ENCODE assay signal across 8 cellular contexts in genomic region chr2:221571391-221572179, GRCh38. TPM values are rescaled to one million over a fixed set of nuclear protein-coding genes. Genes with fewer than 3 reads are reported as not detected.
DNase-seq lines count a peak whose midpoint lies in the region; ATAC-seq and TF ChIP-seq lines count a peak whose summit lies in the region.

No MANE protein-coding gene starts in this region.

- WGBS in smooth muscle cell (ENCODE audit: low lambda C conversion rate) = under 1% methylated on average over 69 of the region's 71 CpGs

- DNase-seq in activated CD4-positive, alpha-beta T cell treated with anti-CD3 and anti-CD28 coated beads for 1 hour = peak; percentile 8
- DNase-seq in activated CD4-positive, alpha-beta T cell treated with anti-CD3 and anti-CD28 coated beads, Interleukin-2, amount 50 U/mL, for 1 hour = no peak
- DNase-seq in MCF 10A (ENCODE audit: unreplicated experiment) (peak; percentile 36), immature natural killer cell (peak; percentile 55 to 57 (median 56)), smooth muscle cell (lab: John Stamatoyannopoulos, UW; ENCODE audit: unreplicated experiment) (peak; percentile 26), COR-L47 (lab: John Stamatoyannopoulos, UW) (no peak)

- H3K79me2 ChIP-seq in smooth muscle cell (ENCODE audit: low read depth) = no peaks in the 10 kb centered on the region

- peaks cover 25% of the 10 kb centered on the region for H4K20me1 ChIP-seq in smooth muscle cell (ENCODE audit: low read depth)

- no peaks in the 10 kb centered on the region for H3F3A ChIP-seq in smooth muscle cell (ENCODE audit: low read depth)

- TF ChIP-seq CTCF in MCF 10A (IDR thresholded peaks at IDR 0.05; ENCODE audit: unreplicated experiment) = no peak
- no peak for TF ChIP-seq CTCF in smooth muscle cell (IDR thresholded peaks at IDR 0.05; ENCODE audit: borderline replicate concordance, insufficient read depth, poor library complexity, severe bottlenecking)

- TSS peak; percentile 63 for BruUV-seq in MCF 10A (replicated peaks; lab: Mats Ljungman, UMichigan)

- CTCF ChIA-PET in MCF 10A (lab: Yijun Ruan, JAX) = interaction anchor here (0.6 to 1.0 kb wide), 6 partner anchors 56 to 1071 kb away, joined by 3 to 5 read pairs (median 4); no protein-coding TSS in a partner anchor

- H3K9me3 Mint-ChIP-seq in MCF 10A (ENCODE audit: unreplicated experiment) (no peaks in the 10 kb centered on the region), immature natural killer cell (no peaks in the 10 kb centered on the region)

- peak overlapping the region; percentile 68 for H3K4me3 ChIP-seq in smooth muscle cell

- peaks cover 17% of the 10 kb centered on the region for H3K4me1 ChIP-seq in smooth muscle cell (ENCODE audit: low read depth)

- H3K4me2 ChIP-seq in smooth muscle cell = peak overlapping the region; percentile 92

- no peaks in the 10 kb centered on the region for H3K9me3 ChIP-seq in smooth muscle cell (replicated peaks; ENCODE audit: low read depth)

- intact Hi-C loops in MCF 10A (cut with micrococcal nuclease) = loop anchor here (1.0 to 10.0 kb wide), 5 partner anchors 267 to 1602 kb away; no protein-coding TSS in a partner anchor

- POLR2A ChIA-PET in MCF 10A (lab: Yijun Ruan, JAX) = interaction anchor here (0.7 to 1.4 kb wide), 4 partner anchors 32 to 1838 kb away, joined by 3 to 8 read pairs (median 4); no protein-coding TSS in a partner anchor

- H3K27me3 Mint-ChIP-seq in MCF 10A (ENCODE audit: insufficient read depth, unreplicated experiment) (no peaks in the 10 kb centered on the region), immature natural killer cell (ENCODE audit: low read depth in 3 of 3) (peaks cover 15 to 31% (median 28%) of the 10 kb centered on the region in 3 donors)

- H3K4me3 Mint-ChIP-seq in MCF 10A (ENCODE audit: unreplicated experiment) = peak overlapping the region; percentile 96
- H3K4me3 Mint-ChIP-seq in immature natural killer cell = peak overlapping the region; percentile 87 to 93 (median 90)

- H3K27ac Mint-ChIP-seq in MCF 10A (ENCODE audit: low read depth, unreplicated experiment) (peak overlapping the region; percentile 72), immature natural killer cell (peak overlapping the region; percentile 54 to 97 (median 94))

- peak overlapping the region; percentile 26 for H3K9ac ChIP-seq in smooth muscle cell (ENCODE audit: low read depth)

- H3K27ac ChIP-seq in smooth muscle cell (ENCODE audit: low read depth) = no peak overlapping the region

- H3K36me3 ChIP-seq in smooth muscle cell (ENCODE audit: low read depth) = no peaks in the 10 kb centered on the region

- peaks cover 59% of the 10 kb centered on the region for H3K27me3 ChIP-seq in smooth muscle cell (ENCODE audit: low read depth)

- H3K4me1 Mint-ChIP-seq in MCF 10A (ENCODE audit: insufficient read depth, unreplicated experiment) (peaks cover 10% of the 10 kb centered on the region), immature natural killer cell (peaks cover 37 to 56% of the 10 kb centered on the region in 2 donors)

- H3K36me3 Mint-ChIP-seq in MCF 10A (ENCODE audit: insufficient read depth, unreplicated experiment) (no peaks in the 10 kb centered on the region), immature natural killer cell (peaks cover 6 to 12% (median 7%) of the 10 kb centered on the region in 3 donors)

- H2AFZ ChIP-seq in smooth muscle cell (ENCODE audit: low read depth) = peak overlapping the region; percentile 88

- ATAC-seq in HG03025 (IDR thresholded peaks at IDR 0.05; ENCODE audit: low FRiP score, unreplicated experiment) (peak; percentile 2), SK-N-SH treated with all-trans-retinoic acid at 6 μM for 48 hours (peak; percentile 12)

TF ChIP-seq in SK-N-SH treated with all-trans-retinoic acid at 6 μM for 48 hours, 23 proteins besides CTCF, POLR2A, EP300 and RAD21:
- TF ChIP-seq ZFP3 (CRISPR knock-in tag; IDR thresholded peaks at IDR 0.05) (no peak), TOX (CRISPR knock-in tag; IDR thresholded peaks at IDR 0.05; ENCODE audit: borderline replicate concordance) (no peak), POU6F1 (CRISPR knock-in tag; IDR thresholded peaks at IDR 0.05; ENCODE audit: borderline replicate concordance, low read depth) (no peak), ARNTL (CRISPR knock-in tag; IDR thresholded peaks at IDR 0.05; ENCODE audit: borderline replicate concordance, low read depth) (no peak), RARB (CRISPR knock-in tag; IDR thresholded peaks at IDR 0.05) (no peak), ISL1 (CRISPR knock-in tag; IDR thresholded peaks at IDR 0.05) (no peak), CSDC2 (CRISPR knock-in tag; IDR thresholded peaks at IDR 0.05) (no peak), TSHZ2 (CRISPR knock-in tag; IDR thresholded peaks at IDR 0.05) (no peak), BACH2 (CRISPR knock-in tag; IDR thresholded peaks at IDR 0.05; ENCODE audit: borderline replicate concordance) (no peak), PPARA (CRISPR knock-in tag; IDR thresholded peaks at IDR 0.05; ENCODE audit: borderline replicate concordance) (no peak), ZFP30 (CRISPR knock-in tag; IDR thresholded peaks at IDR 0.05) (no peak), TCF4 (CRISPR knock-in tag; IDR thresholded peaks at IDR 0.05; ENCODE audit: borderline replicate concordance) (no peak), OSR1 (CRISPR knock-in tag; IDR thresholded peaks at IDR 0.05) (no peak)
- TF ChIP-seq, protein P1, sequence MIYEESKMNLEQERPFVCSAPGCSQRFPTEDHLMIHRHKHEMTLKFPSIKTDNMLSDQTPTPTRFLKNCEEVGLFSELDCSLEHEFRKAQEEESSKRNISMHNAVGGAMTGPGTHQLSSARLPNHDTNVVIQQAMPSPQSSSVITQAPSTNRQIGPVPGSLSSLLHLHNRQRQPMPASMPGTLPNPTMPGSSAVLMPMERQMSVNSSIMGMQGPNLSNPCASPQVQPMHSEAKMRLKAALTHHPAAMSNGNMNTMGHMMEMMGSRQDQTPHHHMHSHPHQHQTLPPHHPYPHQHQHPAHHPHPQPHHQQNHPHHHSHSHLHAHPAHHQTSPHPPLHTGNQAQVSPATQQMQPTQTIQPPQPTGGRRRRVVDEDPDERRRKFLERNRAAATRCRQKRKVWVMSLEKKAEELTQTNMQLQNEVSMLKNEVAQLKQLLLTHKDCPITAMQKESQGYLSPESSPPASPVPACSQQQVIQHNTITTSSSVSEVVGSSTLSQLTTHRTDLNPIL (CRISPR knock-in tag; IDR thresholded peaks at IDR 0.05; ENCODE audit: low read depth) = no peak
TF ChIP-seq in SK-N-SH treated with all-trans-retinoic acid at 6 μM for 48 hours: peak in this region for 0.

RNA-seq across cellular contexts. Expression of gene EPHA4, which starts 0.5 kb away (rescaled TPM):
- total RNA-seq in MCF 10A (2022) (1.9 and 2.0 TPM in 2 replicates), smooth muscle cell (34.1 and 48.3 TPM in 2 replicates)
- polyA plus RNA-seq in immature natural killer cell (10 to 100 TPM in 2 of 3 donors, 1 to 10 TPM in 1; 6.7 to 18.0 (median 14.2) TPM), smooth muscle cell (2.8 and 9.3 TPM in 2 replicates)

Comparison
In these comparisons a context has a peak if more than half of its experiments do, and no peak if none do; other contexts are left out.
1. DNase-seq: peak in activated CD4-positive, alpha-beta T cell treated with anti-CD3 and anti-CD28 coated beads for 1 hour (single experiment), MCF 10A (single experiment), immature natural killer cell (3 of 3) and smooth muscle cell (single experiment); none in activated CD4-positive, alpha-beta T cell treated with anti-CD3 and anti-CD28 coated beads, Interleukin-2, amount 50 U/mL, for 1 hour (single experiment) and COR-L47 (single experiment).
2. RNA of gene EPHA4, which starts 0.5 kb away (total RNA-seq): 34.1 to 48.3 TPM in smooth muscle cell; 1.9 to 2.0 TPM in MCF 10A; every median in the first group is over 10 times any median in the second.